ENCODE assay signal across 12 cellular contexts in genomic region chr5:6525910-6526309, GRCh38.
A peak's percentile ranks its signal among the peaks of the same experiment; 100 is the strongest.
DNase-seq lines count a peak whose midpoint lies in the region; ATAC-seq, FAIRE-seq and TF ChIP-seq lines count a peak whose summit lies in the region.
"Had no signal": no experiment of that assay in that cellular context is flagged by ENCODE, and none has a peak within 500 bp of the region (broad histone marks: within the 10 kb centered on the region; RNA-seq: fewer than 3 reads in every experiment).

No MANE protein-coding gene starts in this region.

- DNase-seq in MCF 10A (ENCODE audit: unreplicated experiment) (peak; percentile 29), breast epithelium (ENCODE audit: low spot score in 2 of 2) (no peak), NCI-H774 (lab: John Stamatoyannopoulos, UW) (peak; percentile 63), fibroblast of the aortic adventitia (ENCODE audit: low read depth) (no peak), urothelium cell line (ENCODE audit: low spot score) (peak; percentile 62), GM12892 (ENCODE audit: insufficient read length) (no peak)
- DNase-seq in stimulated activated CD4-positive, alpha-beta T cell treated with anti-CD3 and anti-CD28 coated beads, Interleukin-12 subunit alpha, Interleukin-12 subunit beta, amount 100 ng/mL, for 4 hours = no peak
- DNase-seq: activated naive CD8-positive, alpha-beta T cell treated with anti-CD3 and anti-CD28 coated beads, Interleukin-2, amount 10 ng/mL, durations not matched to agents 7 days and 5 days; naive B cell had no signal

- no peak overlapping the region for H3K27ac ChIP-seq in breast epithelium

- ATAC-seq in HG03439 (IDR thresholded peaks at IDR 0.05; ENCODE audit: unreplicated experiment) = no peak

- TF ChIP-seq CTCF in MCF 10A (IDR thresholded peaks at IDR 0.05; ENCODE audit: unreplicated experiment) (no peak), breast epithelium (IDR thresholded peaks at IDR 0.05) (no peak), fibroblast of the aortic adventitia (IDR thresholded peaks at IDR 0.05; ENCODE audit: insufficient read depth, low read length) (peak; percentile 11)

- CTCF ChIA-PET in MCF 10A (lab: Yijun Ruan, JAX) = interaction anchor here (0.7 to 1.0 kb wide), 2 partner anchors 486 to 1029 kb away, joined by 3 read pairs; no protein-coding TSS in a partner anchor

- H3K4me3 Mint-ChIP-seq in MCF 10A (ENCODE audit: unreplicated experiment) = no peak overlapping the region
- H3K4me3 Mint-ChIP-seq: activated naive CD8-positive, alpha-beta T cell treated with anti-CD3 and anti-CD28 coated beads, Interleukin-2, amount 10 ng/mL, durations not matched to agents 7 days and 5 days; IgD-negative memory B cell; naive B cell had no signal

- no peaks in the 10 kb centered on the region for H3K27me3 ChIP-seq in breast epithelium

- TF ChIP-seq POLR2A in breast epithelium (IDR thresholded peaks at IDR 0.05) (no peak), GM12892 (IDR thresholded peaks at IDR 0.05; ENCODE audit: low read depth, low read length) (no peak)

- H3K27me3 Mint-ChIP-seq in MCF 10A (ENCODE audit: insufficient read depth, unreplicated experiment) = peaks cover 62% of the 10 kb centered on the region

- H3K4me3 ChIP-seq in breast epithelium (no peak overlapping the region), fibroblast of the aortic adventitia (ENCODE audit: low read depth, low read length) (no peak overlapping the region)

- H3K36me3 Mint-ChIP-seq in MCF 10A (ENCODE audit: insufficient read depth, unreplicated experiment) = no peaks in the 10 kb centered on the region
- H3K36me3 Mint-ChIP-seq: activated naive CD8-positive, alpha-beta T cell treated with anti-CD3 and anti-CD28 coated beads, Interleukin-2, amount 10 ng/mL, durations not matched to agents 7 days and 5 days; naive B cell had no signal

- intact Hi-C loops in MCF 10A (cut with micrococcal nuclease) = loop anchor here (2.0 kb wide), 1 partner anchor 1029 kb away; no protein-coding TSS in a partner anchor
- intact Hi-C loops in breast epithelium (cut with DNase I; ENCODE audit: low total_unique reads) = loop anchor here (5.0 kb wide), 1 partner anchor 446 kb away; no protein-coding TSS in a partner anchor

- no peaks in the 10 kb centered on the region for H3K36me3 ChIP-seq in breast epithelium

- FAIRE-seq in urothelium cell line (lab: Jason Lieb, UNC) (no peak), GM12892 (lab: Jason Lieb, UNC) (no peak)
- FAIRE-seq: G401.6 had no signal

- no peak overlapping the region for H3K27ac Mint-ChIP-seq in MCF 10A (ENCODE audit: low read depth, unreplicated experiment)
- H3K27ac Mint-ChIP-seq: activated naive CD8-positive, alpha-beta T cell treated with anti-CD3 and anti-CD28 coated beads, Interleukin-2, amount 10 ng/mL, durations not matched to agents 7 days and 5 days; IgD-negative memory B cell; naive B cell had no signal

- H3K4me1 ChIP-seq in breast epithelium = no peaks in the 10 kb centered on the region

- no peaks in the 10 kb centered on the region for H3K9me3 ChIP-seq in breast epithelium

- no peaks in the 10 kb centered on the region for H3K9me3 Mint-ChIP-seq in MCF 10A (ENCODE audit: unreplicated experiment)
- H3K9me3 Mint-ChIP-seq: activated naive CD8-positive, alpha-beta T cell treated with anti-CD3 and anti-CD28 coated beads, Interleukin-2, amount 10 ng/mL, durations not matched to agents 7 days and 5 days had no signal

- BruUV-seq in MCF 10A (replicated peaks; lab: Mats Ljungman, UMichigan) = no TSS peak

- POLR2A ChIA-PET in MCF 10A (lab: Yijun Ruan, JAX) = no interaction called here

- H3K4me1 Mint-ChIP-seq in MCF 10A (ENCODE audit: insufficient read depth, unreplicated experiment) = no peaks in the 10 kb centered on the region
- H3K4me1 Mint-ChIP-seq: activated naive CD8-positive, alpha-beta T cell treated with anti-CD3 and anti-CD28 coated beads, Interleukin-2, amount 10 ng/mL, durations not matched to agents 7 days and 5 days; naive B cell had no signal

Comparison
In these comparisons a context has a peak if more than half of its experiments do, and no peak if none do; other contexts are left out.
1. DNase-seq: peak in MCF 10A (single experiment), NCI-H774 (single experiment) and urothelium cell line (single experiment); none in breast epithelium (0 of 2), fibroblast of the aortic adventitia (single experiment), GM12892 (single experiment) and stimulated activated CD4-positive, alpha-beta T cell treated with anti-CD3 and anti-CD28 coated beads, Interleukin-12 subunit alpha, Interleukin-12 subunit beta, amount 100 ng/mL, for 4 hours (single experiment).